Comparison of ENCODE assay signal across 17 cellular contexts in the genomic region with DNA sequence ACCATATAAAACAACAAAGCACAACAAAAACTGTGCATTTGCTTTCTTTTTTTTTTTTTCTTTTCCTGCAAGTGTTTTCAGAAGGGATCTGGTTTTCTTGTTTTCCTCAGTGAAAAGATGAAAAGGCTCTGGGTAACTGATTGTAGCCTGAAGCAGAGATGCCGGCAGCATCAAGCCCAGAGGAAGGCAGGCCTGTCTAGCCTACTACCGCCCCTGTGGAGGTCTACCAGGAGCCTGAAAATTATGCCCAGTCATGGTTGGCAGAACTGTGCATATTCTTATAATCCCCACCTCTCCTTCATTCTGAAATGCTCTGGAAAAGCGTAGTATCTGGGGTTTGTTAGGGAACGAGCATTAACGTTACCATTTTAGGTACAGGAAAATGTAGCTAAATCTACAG. TPM values are rescaled to one million over a fixed set of nuclear protein-coding genes. Genes with fewer than 3 reads are reported as not detected.
A peak's percentile ranks its signal among the peaks of the same experiment; 100 is the strongest.
DNase-seq lines count a peak whose midpoint lies in the region; ATAC-seq, FAIRE-seq and TF ChIP-seq lines count a peak whose summit lies in the region.
"Had no signal": no experiment of that assay in that cellular context is flagged by ENCODE, and none has a peak within 500 bp of the region (broad histone marks: within the 10 kb centered on the region; RNA-seq: fewer than 3 reads in every experiment).

No MANE protein-coding gene starts in this region.

- no peak overlapping the region for H3K56ac ChIP-seq in H1 (replicated peaks; ENCODE audit: insufficient read length, low read depth, low read length)

- H3K4me1 ChIP-seq in HepG2 (ENCODE audit: insufficient read depth, low read length) (peaks cover 31% of the 10 kb centered on the region), right lobe of liver (no peaks in the 10 kb centered on the region), H1 (replicated peaks in 1 of 4; ENCODE audit: control insufficient read depth in 3 of 4, insufficient read depth in 4 of 4, low read length in 3 of 4) (peaks cover 12 to 24% (median 16%) of the 10 kb centered on the region in 4 experiments; a peak in 6 of 7 replicates), neuronal stem cell (ENCODE audit: control insufficient read depth in 2 of 2, insufficient read depth in 1 of 2, low read depth in 1 of 2, low read length in 2 of 2) (peaks cover 26 to 45% of the 10 kb centered on the region in 2 donors)
- no peaks in the 10 kb centered on the region for H3K4me1 ChIP-seq in CD8-positive, alpha-beta memory T cell (ENCODE audit: insufficient read depth, low read length)
- H3K4me1 ChIP-seq: Caco-2 had no signal

- H3K27me3 Mint-ChIP-seq in CD8-positive, alpha-beta memory T cell: peaks cover 3 to 37% of the 10 kb centered on the region in 2 donors

- CTCF ChIA-PET in HepG2 (lab: Yijun Ruan, JAX; ENCODE audit: low intra/inter-chr PET ratio, low total read pairs) (no interaction called here), H1 (lab: Charles Lee; ENCODE audit: partially characterized antibody) (interaction anchor here (1.1 to 1.8 kb wide), 7 partner anchors 8 to 191 kb away, joined by 3 to 10 read pairs (median 4); no protein-coding TSS in a partner anchor)
- CTCF ChIA-PET in CD8-positive, alpha-beta memory T cell (lab: Charles Lee): no interaction called here

- no peak overlapping the region for H3K27ac Mint-ChIP-seq in CD8-positive, alpha-beta memory T cell
- H3K27ac Mint-ChIP-seq: activated naive CD8-positive, alpha-beta T cell treated with anti-CD3 and anti-CD28 coated beads, Interleukin-2, amount 50 U/mL, for 24 hours had no signal

- no peak overlapping the region for H2AK5ac ChIP-seq in H1 (ENCODE audit: low read depth, low read length)
- no peak overlapping the region for H2AK5ac ChIP-seq in neuronal stem cell (ENCODE audit: low read depth, low read length)

- no peak overlapping the region for H2BK15ac ChIP-seq in H1 (ENCODE audit: low read length)
- no peak overlapping the region for H2BK15ac ChIP-seq in neuronal stem cell (ENCODE audit: low read length)

- POLR2A ChIA-PET in HepG2 (lab: Yijun Ruan, JAX) (no interaction called here), H1 (lab: Charles Lee; ENCODE audit: partially characterized antibody) (interaction anchor here (0.9 kb wide), 1 partner anchor 11 kb away, joined by 3 read pairs; no protein-coding TSS in a partner anchor)
- POLR2A ChIA-PET in CD8-positive, alpha-beta memory T cell (lab: Charles Lee): no interaction called here

- H3K9me3 Mint-ChIP-seq in CD8-positive, alpha-beta memory T cell: no peaks in the 10 kb centered on the region
- H3K9me3 Mint-ChIP-seq: activated naive CD8-positive, alpha-beta T cell treated with anti-CD3 and anti-CD28 coated beads, Interleukin-2, amount 50 U/mL, for 24 hours had no signal

- no peak overlapping the region for H2BK20ac ChIP-seq in H1 (ENCODE audit: low read length)

- 61% methylated on average over 5 of the region's 5 CpGs for WGBS in HepG2 (ENCODE audit: low lambda C conversion rate)
- 66% methylated on average over 5 of the region's 5 CpGs for WGBS in right lobe of liver (ENCODE audit: insufficient coverage, low coverage, low lambda C conversion rate, missing lambda C conversion rate)
- WGBS in H1 (ENCODE audit: extremely low coverage in 1 of 2, insufficient coverage in 1 of 2, insufficient read length in 1 of 2, insufficient replicate concordance in 2 of 2, low coverage in 1 of 2, low lambda C conversion rate in 2 of 2, missing lambda C conversion rate in 1 of 2), 2 experiments: 78% methylated on average over 5 of the region's 5 CpGs; no CpG with 5 or more reads in 1 of the 2 experiments
- no CpG with 5 or more reads among the region's 5 CpGs for WGBS in neuronal stem cell (ENCODE audit: extremely low coverage in 2 of 2, insufficient read length in 2 of 2, insufficient replicate concordance in 1 of 2), 2 donors

- H3K4me3 ChIP-seq in HepG2 (replicated peaks in 1 of 3; ENCODE audit: insufficient read depth in 1 of 3, low read depth in 2 of 3, low read length in 3 of 3): no peak overlapping the region
- H3K4me3 ChIP-seq in right lobe of liver: no peak overlapping the region
- no peak overlapping the region; a peak in 1 of 8 replicates for H3K4me3 ChIP-seq in H1 (ENCODE audit: extremely low read depth in 1 of 4, insufficient read depth in 2 of 4, low read depth in 3 of 4, low read length in 4 of 4)
- no peak overlapping the region for H3K4me3 ChIP-seq in neuronal stem cell (ENCODE audit: low read length in 2 of 2)
- no peak overlapping the region for H3K4me3 ChIP-seq in CD8-positive, alpha-beta memory T cell (ENCODE audit: low read length)

- H3K9ac ChIP-seq in HepG2 (ENCODE audit: insufficient read depth, low read depth, low read length) (no peak overlapping the region), H1 (replicated peaks in 1 of 4; ENCODE audit: extremely low read depth in 1 of 4, low read depth in 3 of 4, low read length in 3 of 4) (no peak overlapping the region), neuronal stem cell (ENCODE audit: low read depth, low read length, poor library complexity) (no peak overlapping the region)

- DNase-seq in HepG2 (ENCODE audit: low spot score) (no peak), right lobe of liver (no peak), H1 (ENCODE audit: low read depth in 1 of 2, low spot score in 2 of 2) (no peak), neuronal stem cell (ENCODE audit: low spot score) (no peak), AG08396 (ENCODE audit: low spot score) (no peak), H4 (ENCODE audit: low spot score) (no peak)
- no peak for DNase-seq in CD8-positive, alpha-beta memory T cell
- DNase-seq: activated CD8-positive, alpha-beta memory T cell treated with anti-CD3 and anti-CD28 coated beads, Interleukin-2, amount 50 U/mL, for 48 hours; activated naive CD8-positive, alpha-beta T cell treated with anti-CD3 and anti-CD28 coated beads, Interleukin-2, amount 50 U/mL, for 24 hours; Caco-2; kidney; NCI-H1092; NCI-H345 had no signal

- H3K14ac ChIP-seq in H1 (ENCODE audit: insufficient read length) (no peak overlapping the region), neuronal stem cell (ENCODE audit: low read length) (no peak overlapping the region)

- no peak overlapping the region for H3K27ac ChIP-seq in HepG2 (ENCODE audit: extremely low read length, insufficient read depth, low read length)
- no peak overlapping the region for H3K27ac ChIP-seq in right lobe of liver
- no peak overlapping the region for H3K27ac ChIP-seq in H1 (ENCODE audit: low read depth, low read length)
- H3K27ac ChIP-seq in neuronal stem cell (replicated peaks; ENCODE audit: low read length): peak overlapping the region; percentile 90
- H3K27ac ChIP-seq in CD8-positive, alpha-beta memory T cell (ENCODE audit: low read depth, low read length): no peak overlapping the region

- no peaks in the 10 kb centered on the region for H3K36me3 Mint-ChIP-seq in CD8-positive, alpha-beta memory T cell

- ATAC-seq in HepG2 (no peak), right lobe of liver (no peak), HG02642 (IDR thresholded peaks at IDR 0.05; ENCODE audit: poor library complexity, unreplicated experiment) (no peak)
- ATAC-seq: activated naive CD8-positive, alpha-beta T cell treated with anti-CD3 and anti-CD28 coated beads, Interleukin-2, amount 50 U/mL, for 24 hours; right cardiac atrium had no signal

- TF ChIP-seq POLR2A in HepG2 (IDR thresholded peaks at IDR 0.05; ENCODE audit: insufficient read depth in 1 of 2, low read depth in 2 of 2, low read length in 2 of 2): no peak
- TF ChIP-seq POLR2A in right lobe of liver (IDR thresholded peaks at IDR 0.05): no peak
- TF ChIP-seq POLR2A in H1 (IDR thresholded peaks at IDR 0.05; ENCODE audit: control extremely low read depth in 1 of 2, low read depth in 2 of 2, low read length in 2 of 2): no peak

- H3K27me3 ChIP-seq in HepG2 (ENCODE audit: control insufficient read depth in 1 of 2, insufficient read depth in 2 of 2, low read length in 2 of 2) (peaks cover 0 to 21% of the 10 kb centered on the region in 2 experiments; a peak in 4 of 5 replicates), right lobe of liver (no peaks in the 10 kb centered on the region), H1 (replicated peaks in 1 of 4; ENCODE audit: control insufficient read depth in 3 of 4, extremely low read depth in 1 of 4, insufficient read depth in 3 of 4, low read length in 3 of 4) (no peaks in the 10 kb centered on the region), neuronal stem cell (ENCODE audit: control insufficient read depth in 3 of 3, insufficient read depth in 3 of 3, low read depth in 1 of 3, low read length in 3 of 3) (no peaks in the 10 kb centered on the region)
- no peaks in the 10 kb centered on the region for H3K27me3 ChIP-seq in CD8-positive, alpha-beta memory T cell (ENCODE audit: insufficient read depth, low read length, poor library complexity, severe bottlenecking)

- no peaks in the 10 kb centered on the region for H3K79me1 ChIP-seq in H1 (ENCODE audit: low read depth, low read length)
- no peaks in the 10 kb centered on the region for H3K79me1 ChIP-seq in neuronal stem cell (ENCODE audit: low read depth, low read length)

- in situ Hi-C loops in HepG2 (cut with HindIII; ENCODE audit: extremely low pct_ligation_motif_present, low pct_unique_long_range_greater_than_20kb): no loop called here

- no peak overlapping the region for H2BK12ac ChIP-seq in H1 (ENCODE audit: low read depth, low read length)
- H2BK12ac ChIP-seq in neuronal stem cell (ENCODE audit: low read length): no peak overlapping the region

- H3K18ac ChIP-seq in H1 (ENCODE audit: extremely low read depth, low read length): peak overlapping the region; percentile 24; the same call in 1 of the 2 replicates
- H3K18ac ChIP-seq in neuronal stem cell (ENCODE audit: low read length): no peak overlapping the region

- H3K36me3 ChIP-seq in HepG2 (replicated peaks in 1 of 2; ENCODE audit: control insufficient read depth in 1 of 2, insufficient read depth in 2 of 2, low read length in 2 of 2): no peaks in the 10 kb centered on the region
- no peaks in the 10 kb centered on the region for H3K36me3 ChIP-seq in right lobe of liver
- no peaks in the 10 kb centered on the region for H3K36me3 ChIP-seq in H1 (ENCODE audit: control insufficient read depth in 2 of 4, insufficient read depth in 4 of 4, low read length in 3 of 4)
- H3K36me3 ChIP-seq in neuronal stem cell (replicated peaks in 1 of 2; ENCODE audit: control insufficient read depth in 2 of 2, insufficient read depth in 2 of 2, low read length in 2 of 2): no peaks in the 10 kb centered on the region
- no peaks in the 10 kb centered on the region for H3K36me3 ChIP-seq in CD8-positive, alpha-beta memory T cell (ENCODE audit: insufficient read depth, low read length)

- TF ChIP-seq CTCF in HepG2 (CRISPR knock-in tag; IDR thresholded peaks at IDR 0.05): no peak
- no peak for TF ChIP-seq CTCF in right lobe of liver (IDR thresholded peaks at IDR 0.05)
- no peak for TF ChIP-seq CTCF in H1 (IDR thresholded peaks at IDR 0.05; ENCODE audit: control extremely low read depth in 1 of 3, insufficient read depth in 1 of 3, low read depth in 1 of 3, low read length in 3 of 3)

- no peaks in the 10 kb centered on the region for H3K79me2 ChIP-seq in HepG2 (ENCODE audit: insufficient read depth, low read length)
- no peaks in the 10 kb centered on the region for H3K79me2 ChIP-seq in H1 (ENCODE audit: control insufficient read depth in 1 of 2, insufficient read depth in 2 of 2, low read length in 2 of 2)

- H2BK5ac ChIP-seq in H1 (ENCODE audit: low read depth, low read length) (no peak overlapping the region), neuronal stem cell (ENCODE audit: low read length) (no peak overlapping the region)

- H3K4me1 Mint-ChIP-seq in CD8-positive, alpha-beta memory T cell: no peaks in the 10 kb centered on the region

- H3K23ac ChIP-seq in H1 (ENCODE audit: insufficient read length) (no peak overlapping the region), neuronal stem cell (ENCODE audit: low read depth, low read length, poor library complexity) (no peak overlapping the region)

- H4K8ac ChIP-seq in H1 (ENCODE audit: extremely low read depth, insufficient read depth, low read length) (no peak overlapping the region), neuronal stem cell (ENCODE audit: low read depth, low read length) (no peak overlapping the region)

- H4K20me1 ChIP-seq in HepG2 (ENCODE audit: insufficient read depth, low read length) (no peaks in the 10 kb centered on the region), H1 (replicated peaks in 1 of 2; ENCODE audit: control insufficient read depth in 1 of 2, insufficient read depth in 2 of 2, low read length in 2 of 2) (no peaks in the 10 kb centered on the region)

- H3K23me2 ChIP-seq in H1 (ENCODE audit: low read depth, low read length): no peaks in the 10 kb centered on the region

- H3K4me2 ChIP-seq in HepG2 (ENCODE audit: low read depth, low read length) (no peak overlapping the region), H1 (ENCODE audit: insufficient read depth in 1 of 2, low read depth in 2 of 2, low read length in 2 of 2) (0 out of 4 replicates have a peak overlapping the region, but pooled peaks of 1 of the 2 experiments have one; percentile 21), neuronal stem cell (ENCODE audit: insufficient read depth, low read length, poor library complexity, severe bottlenecking) (no peak overlapping the region)

- intact Hi-C loops in HepG2 (cut with micrococcal nuclease; ENCODE audit: unreplicated experiment) (no loop called here), right lobe of liver (cut with DNase I) (no loop called here)

- H2AFZ ChIP-seq in HepG2 (ENCODE audit: low read length) (no peak overlapping the region), H1 (ENCODE audit: low read length) (no peak overlapping the region), neuronal stem cell (ENCODE audit: low read length) (peak overlapping the region; percentile 80)

- TF ChIP-seq EP300 in HepG2 (IDR thresholded peaks at IDR 0.05; ENCODE audit: low read depth in 2 of 2, low read length in 2 of 2): no peak
- TF ChIP-seq EP300 in HepG2 (CRISPR knock-in tag; IDR thresholded peaks at IDR 0.05; ENCODE audit: borderline replicate concordance): no peak
- no peak for TF ChIP-seq EP300 in H1 (IDR thresholded peaks at IDR 0.05; ENCODE audit: borderline replicate concordance in 1 of 2, low read depth in 2 of 2, low read length in 2 of 2)

- BruUV-seq in HepG2 (replicated peaks; lab: Mats Ljungman, UMichigan): no TSS peak

- no peak overlapping the region for H4K91ac ChIP-seq in H1 (replicated peaks; ENCODE audit: insufficient read length, low read length)
- H4K91ac ChIP-seq in neuronal stem cell (ENCODE audit: low read depth, low read length, poor library complexity): no peak overlapping the region

- H3K4ac ChIP-seq in H1 (replicated peaks; ENCODE audit: insufficient read length, low read depth, low read length): no peak overlapping the region
- H3K4ac ChIP-seq in neuronal stem cell (ENCODE audit: low read length): no peak overlapping the region

- H2BK120ac ChIP-seq in H1 (replicated peaks; ENCODE audit: low read depth, low read length) (no peak overlapping the region), neuronal stem cell (ENCODE audit: low read depth, low read length) (no peak overlapping the region)

- no peak for FAIRE-seq in HepG2 (lab: Jason Lieb, UNC)
- no peak for FAIRE-seq in H1 (lab: Jason Lieb, UNC)
- FAIRE-seq: kidney had no signal

- no peaks in the 10 kb centered on the region for H3K9me3 ChIP-seq in HepG2 (ENCODE audit: low read length)
- no peaks in the 10 kb centered on the region for H3K9me3 ChIP-seq in right lobe of liver
- H3K9me3 ChIP-seq in H1 (ENCODE audit: insufficient read depth in 2 of 2, low read depth in 1 of 2, low read length in 1 of 2): no peaks in the 10 kb centered on the region
- no peaks in the 10 kb centered on the region for H3K9me3 ChIP-seq in neuronal stem cell (replicated peaks in 1 of 2; ENCODE audit: control insufficient read depth in 2 of 2, insufficient read depth in 1 of 2, low read depth in 1 of 2, low read length in 2 of 2)
- no peaks in the 10 kb centered on the region for H3K9me3 ChIP-seq in CD8-positive, alpha-beta memory T cell (ENCODE audit: low read length)
- H3K9me3 ChIP-seq: Caco-2 had no signal

- no peak overlapping the region for H3K4me3 Mint-ChIP-seq in CD8-positive, alpha-beta memory T cell
- H3K4me3 Mint-ChIP-seq: activated naive CD8-positive, alpha-beta T cell treated with anti-CD3 and anti-CD28 coated beads, Interleukin-2, amount 50 U/mL, for 24 hours had no signal

- TF ChIP-seq RAD21 in HepG2 (CRISPR knock-in tag; IDR thresholded peaks at IDR 0.05) (no peak), H1 (IDR thresholded peaks at IDR 0.05 in 1 of 2, conservative IDR thresholded peaks at IDR 0.05 in 1 of 2; ENCODE audit: low read depth in 2 of 2, low read length in 2 of 2) (no peak)

- no peak overlapping the region for H4K5ac ChIP-seq in H1 (ENCODE audit: insufficient read length, low read depth, low read length)

RNA-seq across cellular contexts. Expression of a gene that starts 32.6 kb away (rescaled TPM):
- total RNA-seq in HepG2 (2016; rRNA removed; fragmentation: Illumina TruSeq; extraction: Trizol) (not detected in 2 replicates), right lobe of liver (under 1 TPM in 3 of 6 experiments, not detected in 3; 0.24 to 0.44 (median 0.30) TPM)
- not detected in 2 replicates for total RNA-seq in HepG2 (2016; cell fraction: cytosol; rRNA removed; fragmentation: Illumina TruSeq; extraction: Trizol; ENCODE audit: low read depth)
- not detected in 2 replicates for total RNA-seq in HepG2 (2016; cell fraction: insoluble cytoplasmic fraction; rRNA removed; fragmentation: Illumina TruSeq; extraction: Trizol)
- total RNA-seq in HepG2 (2016; cell fraction: membrane; rRNA removed; fragmentation: Illumina TruSeq; extraction: Trizol): not detected in 2 replicates
- total RNA-seq in HepG2 (2016; cell fraction: nucleus; rRNA removed; fragmentation: Illumina TruSeq; extraction: Trizol): not detected in 2 replicates
- polyA plus RNA-seq in HepG2 (2011; rRNA removed) (not detected in 2 replicates), H1 (2011; rRNA removed) (2.4 and 3.1 TPM in 2 replicates)
- not detected in 2 replicates for polyA plus RNA-seq in HepG2 (2011; cell fraction: cytosol; rRNA removed)
- polyA plus RNA-seq in HepG2 (2011; cell fraction: nucleus; rRNA removed): not detected in 2 replicates
- not detected in 2 replicates for polyA plus RNA-seq in HepG2 (2012)
- not detected in 2 replicates for polyA plus RNA-seq in HepG2 (2016; cell fraction: cytosol; fragmentation: Illumina TruSeq; extraction: Trizol; ENCODE audit: low read depth)
- polyA plus RNA-seq in HepG2 (2016; cell fraction: insoluble cytoplasmic fraction; fragmentation: Illumina TruSeq; extraction: Trizol; ENCODE audit: low read depth): not detected in 2 replicates
- not detected in 2 replicates for polyA plus RNA-seq in HepG2 (2016; cell fraction: membrane; fragmentation: Illumina TruSeq; extraction: Trizol; ENCODE audit: low read depth)
- not detected in 2 replicates for polyA plus RNA-seq in HepG2 (2016; cell fraction: nucleus; fragmentation: Illumina TruSeq; extraction: Trizol; ENCODE audit: insufficient read depth, low read depth)
- not detected in 2 replicates for polyA minus RNA-seq in HepG2 (2011; rRNA and poly(A)+ RNA removed; ENCODE audit: low replicate concordance)
- polyA minus RNA-seq in HepG2 (2011; cell fraction: cytosol; rRNA and poly(A)+ RNA removed): not detected in 2 replicates
- not detected in 2 replicates for polyA minus RNA-seq in HepG2 (2011; cell fraction: nucleus; rRNA and poly(A)+ RNA removed)
- total RNA-seq in H1 (2021; fragmentation: NEBNext Ultra II Directional; extraction: Animal tissue kit (Norgen Biotek cat#: 25700)): 1.6 and 2.1 TPM in 2 replicates
- 3.1 TPM for polyA plus RNA-seq in H1 (2011; cell fraction: cytosol; rRNA removed)
- polyA plus RNA-seq in H1 (2011; cell fraction: nucleus; rRNA removed): 1.7 TPM
- polyA plus RNA-seq in H1 (2012, experiment 1 of 2): 2.0 to 3.1 TPM (median 2.5 TPM) in 4 replicates
- 0.75 TPM for polyA plus RNA-seq in H1 (2012, experiment 2 of 2)
- polyA plus RNA-seq in H1 (2013, experiment 1 of 2): 1.2 TPM
- polyA plus RNA-seq in H1 (2013, experiment 2 of 2): 1.6 TPM
- 1.8 TPM in 2 replicates for polyA minus RNA-seq in H1 (2011; rRNA and poly(A)+ RNA removed)
- 1.2 TPM for polyA minus RNA-seq in H1 (2011; cell fraction: cytosol; rRNA and poly(A)+ RNA removed)
- polyA minus RNA-seq in H1 (2011; cell fraction: nucleus; rRNA and poly(A)+ RNA removed): 1.4 TPM
- polyA plus RNA-seq in neuronal stem cell (2013, experiment 1 of 2): 0.31 TPM
- 0.18 TPM for polyA plus RNA-seq in neuronal stem cell (2013, experiment 2 of 2)
- total RNA-seq in CD8-positive, alpha-beta memory T cell: not detected
- polyA plus RNA-seq in CD8-positive, alpha-beta memory T cell: not detected
- not detected in 2 replicates for total RNA-seq in H4 (2014; rRNA removed; shearing (Covaris generic))
- total RNA-seq: A673, Caco-2 had no signal

RNA-seq across cellular contexts. Expression of a gene that starts 58.9 kb away (rescaled TPM):
- total RNA-seq in HepG2 (2016; rRNA removed; fragmentation: Illumina TruSeq; extraction: Trizol) (not detected in 2 replicates), right lobe of liver (under 1 TPM in 1 of 6 experiments, not detected in 5; 0.37 TPM)
- not detected in 2 replicates for total RNA-seq in HepG2 (2016; cell fraction: cytosol; rRNA removed; fragmentation: Illumina TruSeq; extraction: Trizol; ENCODE audit: low read depth)
- total RNA-seq in HepG2 (2016; cell fraction: insoluble cytoplasmic fraction; rRNA removed; fragmentation: Illumina TruSeq; extraction: Trizol): not detected in 2 replicates
- not detected in 2 replicates for total RNA-seq in HepG2 (2016; cell fraction: membrane; rRNA removed; fragmentation: Illumina TruSeq; extraction: Trizol)
- not detected in 2 replicates for total RNA-seq in HepG2 (2016; cell fraction: nucleus; rRNA removed; fragmentation: Illumina TruSeq; extraction: Trizol)
- polyA plus RNA-seq in HepG2 (2011; rRNA removed) (not detected in 2 replicates), H1 (2011; rRNA removed) (not detected in 2 replicates)
- polyA plus RNA-seq in HepG2 (2011; cell fraction: cytosol; rRNA removed): not detected in 2 replicates
- not detected in 2 replicates for polyA plus RNA-seq in HepG2 (2011; cell fraction: nucleus; rRNA removed)
- polyA plus RNA-seq in HepG2 (2012): not detected in 2 replicates
- polyA plus RNA-seq in HepG2 (2016; cell fraction: cytosol; fragmentation: Illumina TruSeq; extraction: Trizol; ENCODE audit: low read depth): not detected in 2 replicates
- not detected in 2 replicates for polyA plus RNA-seq in HepG2 (2016; cell fraction: insoluble cytoplasmic fraction; fragmentation: Illumina TruSeq; extraction: Trizol; ENCODE audit: low read depth)
- not detected in 2 replicates for polyA plus RNA-seq in HepG2 (2016; cell fraction: membrane; fragmentation: Illumina TruSeq; extraction: Trizol; ENCODE audit: low read depth)
- polyA plus RNA-seq in HepG2 (2016; cell fraction: nucleus; fragmentation: Illumina TruSeq; extraction: Trizol; ENCODE audit: insufficient read depth, low read depth): not detected in 2 replicates
- polyA minus RNA-seq in HepG2 (2011; rRNA and poly(A)+ RNA removed; ENCODE audit: low replicate concordance): not detected in 2 replicates
- not detected in 2 replicates for polyA minus RNA-seq in HepG2 (2011; cell fraction: cytosol; rRNA and poly(A)+ RNA removed)
- polyA minus RNA-seq in HepG2 (2011; cell fraction: nucleus; rRNA and poly(A)+ RNA removed): not detected in 2 replicates
- not detected in 2 replicates for total RNA-seq in H1 (2021; fragmentation: NEBNext Ultra II Directional; extraction: Animal tissue kit (Norgen Biotek cat#: 25700))
- not detected for polyA plus RNA-seq in H1 (2011; cell fraction: cytosol; rRNA removed)
- not detected for polyA plus RNA-seq in H1 (2011; cell fraction: nucleus; rRNA removed)
- polyA plus RNA-seq in H1 (2012, experiment 1 of 2): not detected in 4 replicates
- not detected for polyA plus RNA-seq in H1 (2012, experiment 2 of 2)
- not detected for polyA plus RNA-seq in H1 (2013, experiment 1 of 2)
- not detected for polyA plus RNA-seq in H1 (2013, experiment 2 of 2)
- polyA minus RNA-seq in H1 (2011; rRNA and poly(A)+ RNA removed): not detected in 2 replicates
- not detected for polyA minus RNA-seq in H1 (2011; cell fraction: cytosol; rRNA and poly(A)+ RNA removed)
- polyA minus RNA-seq in H1 (2011; cell fraction: nucleus; rRNA and poly(A)+ RNA removed): not detected
- 0.24 TPM for polyA plus RNA-seq in neuronal stem cell (2013, experiment 1 of 2)
- polyA plus RNA-seq in neuronal stem cell (2013, experiment 2 of 2): 0.18 TPM
- total RNA-seq in CD8-positive, alpha-beta memory T cell: not detected
- not detected for polyA plus RNA-seq in CD8-positive, alpha-beta memory T cell
- not detected in 2 replicates for total RNA-seq in H4 (2014; rRNA removed; shearing (Covaris generic))
- total RNA-seq: A673, Caco-2, kidney, myocyte, right cardiac atrium had no signal
